Comparison of ENCODE assay signal across 7 cellular contexts in genomic region chr5:149442563-149443182, GRCh38.
DNase-seq lines count a peak whose midpoint lies in the region; ATAC-seq and TF ChIP-seq lines count a peak whose summit lies in the region.

No MANE protein-coding gene starts in this region.

- peaks cover 13% of the 10 kb centered on the region for H3K4me1 Mint-ChIP-seq in activated CD8-positive, alpha-beta T cell treated with anti-CD3 and anti-CD28 coated beads for 36 hours (ENCODE audit: low read depth)

- peak; percentile 72 for DNase-seq in NCI-H69 (lab: John Stamatoyannopoulos, UW)
- peak; percentile 80 for DNase-seq in activated CD8-positive, alpha-beta T cell treated with anti-CD3 and anti-CD28 coated beads for 36 hours
- peak; percentile 90 for DNase-seq in ecto neural progenitor cell (ENCODE audit: low spot score)
- DNase-seq in medulla oblongata (ENCODE audit: extremely low spot score) = peak; percentile 82
- peak; percentile 55 for DNase-seq in stimulated activated CD8-positive, alpha-beta memory T cell treated with anti-CD3 and anti-CD28 coated beads, Interleukin-12 subunit alpha, Interleukin-12 subunit beta, amount 100 ng/mL, for 1 hour (ENCODE audit: low read depth)

- no peak overlapping the region for H3K27ac Mint-ChIP-seq in activated CD8-positive, alpha-beta T cell treated with anti-CD3 and anti-CD28 coated beads for 36 hours

- H3K36me3 Mint-ChIP-seq in activated CD8-positive, alpha-beta T cell treated with anti-CD3 and anti-CD28 coated beads for 36 hours (ENCODE audit: low read depth) = no peaks in the 10 kb centered on the region

- CTCF ChIA-PET in activated CD8-positive, alpha-beta T cell treated with anti-CD3 and anti-CD28 coated beads for 36 hours (lab: Charles Lee) = interaction anchor here (0.5 to 8.6 kb wide), 35 partner anchors 9 to 1705 kb away, joined by 3 to 71 read pairs (median 4); partner anchors contain the start of gene CSNK1A1

- no peaks in the 10 kb centered on the region for H3K27me3 Mint-ChIP-seq in activated CD8-positive, alpha-beta T cell treated with anti-CD3 and anti-CD28 coated beads for 36 hours

- no peaks in the 10 kb centered on the region for H3K9me3 Mint-ChIP-seq in activated CD8-positive, alpha-beta T cell treated with anti-CD3 and anti-CD28 coated beads for 36 hours

- peak; percentile 77 for ATAC-seq in HG02763 (IDR thresholded peaks at IDR 0.05; ENCODE audit: unreplicated experiment)
- ATAC-seq in activated CD8-positive, alpha-beta T cell treated with anti-CD3 and anti-CD28 coated beads for 36 hours = peak; percentile 94

- TF ChIP-seq CTCF in GM12874 (IDR thresholded peaks at IDR 0.05; ENCODE audit: insufficient read depth, low read depth, low read length) = peak; percentile 96
- peak; percentile 91 for TF ChIP-seq CTCF in activated CD8-positive, alpha-beta T cell treated with anti-CD3 and anti-CD28 coated beads for 36 hours (IDR thresholded peaks at IDR 0.05)

- POLR2A ChIA-PET in activated CD8-positive, alpha-beta T cell treated with anti-CD3 and anti-CD28 coated beads for 36 hours (lab: Charles Lee) = interaction anchor here (1.7 kb wide), 1 partner anchor 44 kb away, joined by 4 read pairs; no protein-coding TSS in a partner anchor

- intact Hi-C loops in activated CD8-positive, alpha-beta T cell treated with anti-CD3 and anti-CD28 coated beads for 36 hours (cut with micrococcal nuclease) = loop anchor here (1.0 kb wide), 1 partner anchor 122 kb away; no protein-coding TSS in a partner anchor

- no peak overlapping the region for H3K4me3 Mint-ChIP-seq in activated CD8-positive, alpha-beta T cell treated with anti-CD3 and anti-CD28 coated beads for 36 hours

Comparison
In these comparisons a context has a peak if more than half of its experiments do, and no peak if none do; other contexts are left out.
1. Peak in every context shown above with its lines: DNase-seq and ATAC-seq.